29 cellular contexts compared by ENCODE assay signal in genomic region chr22:17446704-17447103, GRCh38.
"Had no signal": no experiment of that assay in that cellular context is flagged by ENCODE, and none has a peak within 500 bp of the region (broad histone marks: within the 10 kb centered on the region; RNA-seq: fewer than 3 reads in every experiment).

No MANE protein-coding gene starts in this region.

- H3K9me3 Mint-ChIP-seq: activated CD4-positive, alpha-beta memory T cell treated with anti-CD3 and anti-CD28 coated beads, Interleukin-2, amount 10 ng/mL, durations not matched to agents 7 days and 5 days; activated naive CD4-positive, alpha-beta T cell treated with anti-CD3 and anti-CD28 coated beads, Interleukin-2, amount 50 U/mL, for 72 hours; activated T-cell treated with anti-CD3 and anti-CD28 coated beads, Interleukin-2, amount 50 U/mL, for 24 hours; activated T-helper 2 cell treated with anti-CD3 and anti-CD28 coated beads, Interferon-gamma antibody, Interleukin-2, Interleukin-4, amounts not matched to agents 10 μg/mL and 5 μg/mL and 100 μg/mL, durations not matched to agents 14 hours and 24 hours and 36 hours; T-helper 1 cell treated with Interleukin-12 subunit alpha and Interleukin-12 subunit beta and Interleukin-4 antibody, amounts not matched to agents 30 μg/mL and 1 μg/mL, for 36 hours; T-helper 2 cell treated with Interferon-gamma antibody and Interleukin-4, amounts not matched to agents 5 μg/mL and 100 μg/mL, for 36 hours had no signal

- H3K9ac ChIP-seq: SK-N-SH had no signal

- H3K9me3 ChIP-seq: adrenal gland, body of pancreas, breast epithelium, Peyer's patch, SJSA1, SK-N-SH had no signal

- H3K4me3 Mint-ChIP-seq: activated CD4-positive, alpha-beta memory T cell treated with anti-CD3 and anti-CD28 coated beads, Interleukin-2, amount 10 ng/mL, durations not matched to agents 7 days and 5 days; activated T-cell treated with anti-CD3 and anti-CD28 coated beads, Interleukin-2, amount 50 U/mL, for 24 hours; T-helper 1 cell treated with Interleukin-12 subunit alpha and Interleukin-12 subunit beta and Interleukin-4 antibody, amounts not matched to agents 30 μg/mL and 1 μg/mL, for 36 hours; T-helper 2 cell treated with Interferon-gamma antibody and Interleukin-4, amounts not matched to agents 5 μg/mL and 100 μg/mL, for 36 hours had no signal

- DNase-seq: activated CD4-positive, alpha-beta memory T cell treated with anti-CD3 and anti-CD28 coated beads, Interleukin-2, amount 10 ng/mL, durations not matched to agents 7 days and 5 days; activated CD4-positive, alpha-beta T cell treated with anti-CD3 and anti-CD28 coated beads for 4 hours; activated gamma-delta T cell; activated naive CD4-positive, alpha-beta T cell treated with Interleukin-2 at 50 U/mL for 16 hours; activated T-cell treated with anti-CD3 and anti-CD28 coated beads, Interleukin-2, amount 50 U/mL, for 24 hours; adrenal gland; body of pancreas; cerebellar nuclear complex; NCI-H1048; NCI-H1105 treated with DMSO at 0.1 percent for 48 hours; NCI-H1436; NCI-H1694; NCI-H1930; NCI-H345; NCI-H524 treated with DMSO at 0.1 percent for 48 hours; NCI-H748 treated with DMSO at 0.1 percent for 48 hours; NK-92 treated with Interleukin-12 subunit alpha and Interleukin-12 subunit beta, amount 100 ng/mL, for 24 hours; PC-3; Peyer's patch; RPMI8226; SHP77 treated with DMSO at 0.1 percent for 48 hours; SK-N-SH had no signal

- H3K27me3 ChIP-seq: adrenal gland, body of pancreas, breast epithelium, Peyer's patch had no signal

- H3K4me3 ChIP-seq: adrenal gland, body of pancreas, breast epithelium, Peyer's patch, SJSA1 had no signal

- H3K36me3 Mint-ChIP-seq: activated naive CD4-positive, alpha-beta T cell treated with anti-CD3 and anti-CD28 coated beads, Interleukin-2, amount 50 U/mL, for 72 hours had no signal

- H3K27ac Mint-ChIP-seq: activated CD4-positive, alpha-beta memory T cell treated with anti-CD3 and anti-CD28 coated beads, Interleukin-2, amount 10 ng/mL, durations not matched to agents 7 days and 5 days; activated naive CD4-positive, alpha-beta T cell treated with anti-CD3 and anti-CD28 coated beads, Interleukin-2, amount 50 U/mL, for 72 hours; activated T-cell treated with anti-CD3 and anti-CD28 coated beads, Interleukin-2, amount 50 U/mL, for 24 hours; activated T-helper 2 cell treated with anti-CD3 and anti-CD28 coated beads, Interferon-gamma antibody, Interleukin-2, Interleukin-4, amounts not matched to agents 10 μg/mL and 5 μg/mL and 100 μg/mL, durations not matched to agents 14 hours and 24 hours and 36 hours; T-helper 1 cell treated with Interleukin-12 subunit alpha and Interleukin-12 subunit beta and Interleukin-4 antibody, amounts not matched to agents 30 μg/mL and 1 μg/mL, for 36 hours; T-helper 2 cell treated with Interferon-gamma antibody and Interleukin-4, amounts not matched to agents 5 μg/mL and 100 μg/mL, for 36 hours had no signal

- H3K4me2 ChIP-seq: SK-N-SH had no signal

- ATAC-seq: activated CD4-positive, CD25-positive, alpha-beta regulatory T cell treated with anti-CD3 and anti-CD28 coated beads, Interleukin-2, amount 50 U/mL, for 24 hours; activated naive CD4-positive, alpha-beta T cell treated with anti-CD3 and anti-CD28 coated beads, Interleukin-2, amount 50 U/mL, for 72 hours; body of pancreas; PC-3 had no signal

- H3K27ac ChIP-seq: adrenal gland, body of pancreas, breast epithelium, Peyer's patch, SJSA1 had no signal

- H3K4me1 ChIP-seq: adrenal gland, body of pancreas, breast epithelium, Peyer's patch, SJSA1 had no signal

- H3K36me3 ChIP-seq: adrenal gland, breast epithelium, Peyer's patch, SJSA1 had no signal

- H3K9me2 ChIP-seq: SK-N-SH had no signal
